3 cellular contexts compared by ENCODE assay signal in the genomic region with DNA sequence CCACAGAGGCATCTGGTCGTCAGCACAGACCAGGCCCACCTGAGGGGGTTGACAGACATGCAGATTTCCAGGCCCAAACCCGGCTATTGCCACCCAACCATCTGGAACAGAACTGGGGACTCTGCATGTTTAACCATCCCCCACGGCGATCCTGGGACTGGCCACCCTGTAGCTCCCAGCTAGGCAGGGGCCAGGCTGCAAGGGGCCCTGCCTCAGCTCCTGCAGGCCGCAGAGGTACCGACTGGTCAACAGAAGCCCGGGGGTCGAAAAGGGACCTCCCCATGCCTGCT.
A peak's percentile ranks its signal among the peaks of the same experiment; 100 is the strongest.
TF ChIP-seq lines count a peak whose summit lies in the region.

No MANE protein-coding gene starts in this region.

TF ChIP-seq in HEK293, 187 proteins besides CTCF, POLR2A, EP300 and RAD21 (continued from another document):
- 0 out of 2 replicates have a peak, but pooled peaks have one; percentile 0 for TF ChIP-seq ZNF335 (tag by site-specific recombination; conservative IDR thresholded peaks at IDR 0.05)
- TF ChIP-seq SP7 (tag by site-specific recombination; IDR thresholded peaks at IDR 0.05), result peak; percentile 3; the same call in 1 of the 2 replicates
- no peak for TF ChIP-seq ZNF521 (tag by site-specific recombination; IDR thresholded peaks at IDR 0.05)
- no peak for TF ChIP-seq ZNF610 (tag by site-specific recombination; IDR thresholded peaks at IDR 0.05; ENCODE audit: borderline replicate concordance)
- no peak for TF ChIP-seq ZNF777 (tag by site-specific recombination; IDR thresholded peaks at IDR 0.05; ENCODE audit: borderline replicate concordance)
- TF ChIP-seq ZNF2 (tag by site-specific recombination; IDR thresholded peaks at IDR 0.05), result 0 out of 2 replicates have a peak, but pooled peaks have one; percentile 38
- 0 out of 2 replicates have a peak, but pooled peaks have one; percentile 1 for TF ChIP-seq ZNF548 (tag by site-specific recombination; IDR thresholded peaks at IDR 0.05)
- TF ChIP-seq ZBTB20 (tag by site-specific recombination; IDR thresholded peaks at IDR 0.05), result peak; percentile 75
- TF ChIP-seq GLIS2 (tag by site-specific recombination; IDR thresholded peaks at IDR 0.05), result peak; percentile 65
- TF ChIP-seq YY2 (tag by site-specific recombination; IDR thresholded peaks at IDR 0.05), result peak; percentile 12; the same call in 1 of the 2 replicates
- peak; percentile 94 for TF ChIP-seq GLIS1 (tag by site-specific recombination; IDR thresholded peaks at IDR 0.05)
- no peak for TF ChIP-seq ZNF785 (tag by site-specific recombination; IDR thresholded peaks at IDR 0.05)
- peak; percentile 75 for TF ChIP-seq ZIC2 (tag by site-specific recombination; IDR thresholded peaks at IDR 0.05)
- TF ChIP-seq, protein P1, sequence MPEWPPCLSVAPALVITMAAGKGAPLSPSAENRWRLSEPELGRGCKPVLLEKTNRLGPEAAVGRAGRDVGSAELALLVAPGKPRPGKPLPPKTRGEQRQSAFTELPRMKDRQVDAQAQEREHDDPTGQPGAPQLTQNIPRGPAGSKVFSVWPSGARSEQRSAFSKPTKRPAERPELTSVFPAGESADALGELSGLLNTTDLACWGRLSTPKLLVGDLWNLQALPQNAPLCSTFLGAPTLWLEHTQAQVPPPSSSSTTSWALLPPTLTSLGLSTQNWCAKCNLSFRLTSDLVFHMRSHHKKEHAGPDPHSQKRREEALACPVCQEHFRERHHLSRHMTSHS (tag by site-specific recombination; IDR thresholded peaks at IDR 0.05), result no peak
- TF ChIP-seq ZNF10 (tag by site-specific recombination; IDR thresholded peaks at IDR 0.05), result no peak

TF ChIP-seq in K562, 482 proteins besides CTCF, POLR2A, EP300 and RAD21 (continued from another document):
- no peak for TF ChIP-seq ZNF449 (CRISPR knock-in tag; IDR thresholded peaks at IDR 0.05)
- TF ChIP-seq TBP (optimal IDR thresholded peaks at IDR 0.05; ENCODE audit: low read depth, low read length), result no peak
- no peak for TF ChIP-seq CREM (IDR thresholded peaks at IDR 0.05; ENCODE audit: low read depth)
- no peak for TF ChIP-seq NFIC (IDR thresholded peaks at IDR 0.05)
- no peak for TF ChIP-seq MECOM (CRISPR knock-in tag; IDR thresholded peaks at IDR 0.05)
- no peak for TF ChIP-seq POU5F1 (IDR thresholded peaks at IDR 0.05; ENCODE audit: borderline replicate concordance, low read depth, low read length, partially characterized antibody)
- TF ChIP-seq NFIX (CRISPR knock-in tag; IDR thresholded peaks at IDR 0.05; ENCODE audit: low read depth), result no peak
- TF ChIP-seq COPS2 (conservative IDR thresholded peaks at IDR 0.05), result no peak
- TF ChIP-seq CEBPG (CRISPR knock-in tag; IDR thresholded peaks at IDR 0.05), result no peak
- no peak for TF ChIP-seq CEBPG (tag; conservative IDR thresholded peaks at IDR 0.05 in 1 of 2, IDR thresholded peaks at IDR 0.05 in 1 of 2)
- TF ChIP-seq FOXA3 (CRISPR knock-in tag; conservative IDR thresholded peaks at IDR 0.05 in 1 of 2, IDR thresholded peaks at IDR 0.05 in 1 of 2), result no peak
- no peak for TF ChIP-seq ADNP (tag; IDR thresholded peaks at IDR 0.05)
- no peak for TF ChIP-seq HOXB6 (CRISPR knock-in tag; IDR thresholded peaks at IDR 0.05; ENCODE audit: borderline replicate concordance)

TF ChIP-seq in HEK293T, 16 proteins besides CTCF, POLR2A, EP300 and RAD21 (continued from another document):
- TF ChIP-seq, protein P2, sequence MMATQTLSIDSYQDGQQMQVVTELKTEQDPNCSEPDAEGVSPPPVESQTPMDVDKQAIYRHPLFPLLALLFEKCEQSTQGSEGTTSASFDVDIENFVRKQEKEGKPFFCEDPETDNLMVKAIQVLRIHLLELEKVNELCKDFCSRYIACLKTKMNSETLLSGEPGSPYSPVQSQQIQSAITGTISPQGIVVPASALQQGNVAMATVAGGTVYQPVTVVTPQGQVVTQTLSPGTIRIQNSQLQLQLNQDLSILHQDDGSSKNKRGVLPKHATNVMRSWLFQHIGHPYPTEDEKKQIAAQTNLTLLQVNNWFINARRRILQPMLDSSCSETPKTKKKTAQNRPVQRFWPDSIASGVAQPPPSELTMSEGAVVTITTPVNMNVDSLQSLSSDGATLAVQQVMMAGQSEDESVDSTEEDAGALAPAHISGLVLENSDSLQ (IDR thresholded peaks at IDR 0.05), result no peak
- TF ChIP-seq SP1 (IDR thresholded peaks at IDR 0.05) (no peak), CTBP1 (IDR thresholded peaks at IDR 0.05; ENCODE audit: borderline replicate concordance) (no peak)
